ENCODE assay signal across 27 cellular contexts in genomic region chr2:41377837-41378236, GRCh38.
"Had no signal": no experiment of that assay in that cellular context is flagged by ENCODE, and none has a peak within 500 bp of the region (broad histone marks: within the 10 kb centered on the region; RNA-seq: fewer than 3 reads in every experiment).

No MANE protein-coding gene starts in this region.

- H3K9ac ChIP-seq: KMS-11, SK-N-SH had no signal

- DNase-seq: activated CD4-positive, alpha-beta memory T cell treated with anti-CD3 and anti-CD28 coated beads, Interleukin-2, amount 10 ng/mL, durations not matched to agents 7 days and 5 days; activated CD4-positive, alpha-beta T cell treated with anti-CD3 and anti-CD28 coated beads, Interleukin-2, amount 50 U/mL, for 1 hour; activated CD4-positive, CD25-positive, alpha-beta regulatory T cell; activated gamma-delta T cell; activated naive CD4-positive, alpha-beta T cell treated with anti-CD3 and anti-CD28 coated beads for 36 hours; activated T-cell treated with anti-CD3 and anti-CD28 coated beads for 4 hours; activated T-cell treated with anti-CD3 and anti-CD28 coated beads, Interleukin-2, amount 50 U/mL, for 48 hours; brain microvascular endothelial cell; NCI-H1092; NCI-H1417; NCI-H1694; NCI-H2029; NCI-H2107; NCI-H2171 treated with DMSO at 0.1 percent for 48 hours; NCI-H345; NCI-H510A treated with DMSO at 0.1 percent for 48 hours; NCI-H69; NK-92 treated with Interleukin-12 subunit alpha and Interleukin-12 subunit beta, amount 100 ng/mL, for 24 hours; RPMI8226; SK-N-SH; T-helper 1 cell had no signal

- H3K4me3 ChIP-seq: cardiac muscle cell had no signal

- H3K27ac ChIP-seq: brain microvascular endothelial cell, cardiac muscle cell, KMS-11, VCaP had no signal

- H3K36me3 ChIP-seq: brain microvascular endothelial cell, cardiac muscle cell had no signal

- H3K27me3 ChIP-seq: brain microvascular endothelial cell, cardiac muscle cell had no signal

- H3K9me3 ChIP-seq: SK-N-SH had no signal

- H3K4me2 ChIP-seq: KMS-11, SK-N-SH had no signal

- ATAC-seq: activated T-helper 17 cell treated with anti-CD3 and anti-CD28 coated beads, Interleukin-2, amount 50 U/mL, for 72 hours; Panc1; Right ventricle myocardium inferior had no signal
